In genomic region chr14:31387091-31387490, GRCh38 we compare ENCODE assay signal across 22 cellular contexts.
"Had no signal": no experiment of that assay in that cellular context is flagged by ENCODE, and none has a peak within 500 bp of the region (broad histone marks: within the 10 kb centered on the region; RNA-seq: fewer than 3 reads in every experiment).

No MANE protein-coding gene starts in this region.

- DNase-seq: activated CD4-positive, alpha-beta T cell treated with anti-CD3 and anti-CD28 coated beads, Interleukin-2, amount 10 ng/mL, durations not matched to agents 24 days and 14 days; activated T-cell treated with anti-CD3 and anti-CD28 coated beads, Interleukin-2, amount 50 U/mL, for 1 hour; aorta; brain microvascular endothelial cell; caudate nucleus; effector memory CD4-positive, alpha-beta T cell; glutamatergic neuron; left ventricle myocardium superior; mammary epithelial cell; midbrain; ovary; psoas muscle; stimulated activated CD4-positive, alpha-beta T cell treated with anti-CD3 and anti-CD28 coated beads, Interleukin-4, amount 100 ng/mL, for 24 hours; stimulated activated naive CD8-positive, alpha-beta T cell treated with anti-CD3 and anti-CD28 coated beads, Interleukin-15, Interleukin-2, amounts not matched to agents 100 U/mL and 50 U/mL, for 24 hours had no signal

- H3K27me3 ChIP-seq: brain microvascular endothelial cell, hepatocyte, ovary, right atrium auricular region had no signal

- H3K36me3 ChIP-seq: ovary had no signal

- H3K4me3 Mint-ChIP-seq: activated CD4-positive, alpha-beta T cell treated with anti-CD3 and anti-CD28 coated beads, Interleukin-2, amount 10 ng/mL, durations not matched to agents 24 days and 14 days; natural killer cell treated with Interleukin-12 subunit alpha and Interleukin-12 subunit beta and Interleukin-15 and Interleukin-18, amount 100 ng/mL, for 72 hours; T-helper 2 cell treated with Interferon-gamma antibody and Interleukin-4, amounts not matched to agents 5 μg/mL and 100 μg/mL, for 36 hours had no signal

- ATAC-seq: activated CD4-positive, CD25-positive, alpha-beta regulatory T cell treated with anti-CD3 and anti-CD28 coated beads, Interleukin-2, amount 50 U/mL, for 24 hours; activated naive CD4-positive, alpha-beta T cell treated with anti-CD3 and anti-CD28 coated beads, Interleukin-2, amount 50 U/mL, for 72 hours; esophagus mucosa; left ventricle myocardium superior; natural killer cell treated with Interleukin-12 subunit alpha and Interleukin-12 subunit beta and Interleukin-15 and Interleukin-18, amount 100 ng/mL, for 72 hours; psoas muscle; stimulated activated naive CD8-positive, alpha-beta T cell treated with anti-CD3 and anti-CD28 coated beads, Interleukin-15, Interleukin-2, amounts not matched to agents 100 U/mL and 50 U/mL, for 24 hours had no signal

- H3K4me3 ChIP-seq: hepatocyte, ovary, psoas muscle, right atrium auricular region had no signal

- H3K27ac Mint-ChIP-seq: activated CD4-positive, alpha-beta T cell treated with anti-CD3 and anti-CD28 coated beads, Interleukin-2, amount 10 ng/mL, durations not matched to agents 24 days and 14 days; activated naive CD4-positive, alpha-beta T cell treated with anti-CD3 and anti-CD28 coated beads, Interleukin-2, amount 50 U/mL, for 72 hours; natural killer cell treated with Interleukin-12 subunit alpha and Interleukin-12 subunit beta and Interleukin-15 and Interleukin-18, amount 100 ng/mL, for 72 hours; T-helper 2 cell treated with Interferon-gamma antibody and Interleukin-4, amounts not matched to agents 5 μg/mL and 100 μg/mL, for 36 hours had no signal

- H3K27ac ChIP-seq: brain microvascular endothelial cell, hepatocyte, ovary, psoas muscle, right atrium auricular region, VCaP had no signal

- H3K36me3 Mint-ChIP-seq: activated naive CD4-positive, alpha-beta T cell treated with anti-CD3 and anti-CD28 coated beads, Interleukin-2, amount 50 U/mL, for 72 hours had no signal

- H3K9me3 Mint-ChIP-seq: activated CD4-positive, alpha-beta T cell treated with anti-CD3 and anti-CD28 coated beads, Interleukin-2, amount 10 ng/mL, durations not matched to agents 24 days and 14 days; activated naive CD4-positive, alpha-beta T cell treated with anti-CD3 and anti-CD28 coated beads, Interleukin-2, amount 50 U/mL, for 72 hours; natural killer cell treated with Interleukin-12 subunit alpha and Interleukin-12 subunit beta and Interleukin-15 and Interleukin-18, amount 100 ng/mL, for 72 hours; T-helper 2 cell treated with Interferon-gamma antibody and Interleukin-4, amounts not matched to agents 5 μg/mL and 100 μg/mL, for 36 hours had no signal

- H3K9me3 ChIP-seq: ovary, psoas muscle, right atrium auricular region had no signal

- H3K27me3 Mint-ChIP-seq: activated CD4-positive, alpha-beta T cell treated with anti-CD3 and anti-CD28 coated beads, Interleukin-2, amount 10 ng/mL, durations not matched to agents 24 days and 14 days; natural killer cell treated with Interleukin-12 subunit alpha and Interleukin-12 subunit beta and Interleukin-15 and Interleukin-18, amount 100 ng/mL, for 72 hours had no signal
